In the genomic region with DNA sequence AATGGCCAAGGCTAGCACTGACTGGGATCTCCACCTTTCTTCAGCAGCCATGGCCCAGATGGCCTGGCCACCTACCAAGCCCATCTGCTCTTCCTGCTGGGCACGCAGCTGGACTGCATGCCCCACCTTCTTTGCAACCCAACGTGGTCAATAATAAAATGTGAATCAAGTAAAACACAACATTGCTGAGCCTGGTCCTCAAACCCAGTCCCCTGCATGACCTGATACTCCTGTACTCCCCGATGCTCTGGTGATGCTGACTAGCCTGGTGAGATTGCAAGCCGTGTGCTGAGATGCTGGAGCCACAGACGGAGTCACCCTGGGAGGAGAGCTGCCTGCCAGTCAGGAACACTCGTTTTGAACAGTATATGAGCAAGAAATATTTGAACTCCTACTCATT, we compare ENCODE assay signal across 29 cellular contexts.
"Had no signal": no experiment of that assay in that cellular context is flagged by ENCODE, and none has a peak within 500 bp of the region (broad histone marks: within the 10 kb centered on the region; RNA-seq: fewer than 3 reads in every experiment).

No MANE protein-coding gene starts in this region.

- H3K4me3 Mint-ChIP-seq: activated B cell treated with CpG ODN at 0.5 μM for 24 hours; activated CD4-positive, alpha-beta memory T cell treated with anti-CD3 and anti-CD28 coated beads for 36 hours; activated CD4-positive, alpha-beta T cell treated with anti-CD3 and anti-CD28 coated beads, Interleukin-2, amount 10 ng/mL, durations not matched to agents 7 days and 5 days; activated naive CD8-positive, alpha-beta T cell treated with anti-CD3 and anti-CD28 coated beads, Interleukin-2, amount 10 ng/mL, durations not matched to agents 7 days and 5 days; T-cell had no signal

- H3K27ac ChIP-seq: adrenal gland, KMS-11, SK-N-MC had no signal

- H3K9me3 ChIP-seq: adrenal gland had no signal

- H3K27ac Mint-ChIP-seq: activated B cell treated with CpG ODN at 0.5 μM for 24 hours; activated CD4-positive, alpha-beta memory T cell treated with anti-CD3 and anti-CD28 coated beads for 36 hours; activated CD4-positive, alpha-beta T cell treated with anti-CD3 and anti-CD28 coated beads, Interleukin-2, amount 10 ng/mL, durations not matched to agents 7 days and 5 days; activated naive CD8-positive, alpha-beta T cell treated with anti-CD3 and anti-CD28 coated beads, Interleukin-2, amount 10 ng/mL, durations not matched to agents 7 days and 5 days; T-cell had no signal

- FAIRE-seq: TTC549 had no signal

- H3K4me1 ChIP-seq: adrenal gland had no signal

- H3K27me3 Mint-ChIP-seq: activated B cell treated with CpG ODN at 0.5 μM for 24 hours; activated CD4-positive, alpha-beta memory T cell treated with anti-CD3 and anti-CD28 coated beads for 36 hours; activated CD4-positive, alpha-beta T cell treated with anti-CD3 and anti-CD28 coated beads, Interleukin-2, amount 10 ng/mL, durations not matched to agents 7 days and 5 days; activated naive CD8-positive, alpha-beta T cell treated with anti-CD3 and anti-CD28 coated beads, Interleukin-2, amount 10 ng/mL, durations not matched to agents 7 days and 5 days; T-cell had no signal

- H3K4me1 Mint-ChIP-seq: T-cell had no signal

- H3K9me3 Mint-ChIP-seq: activated naive CD8-positive, alpha-beta T cell treated with anti-CD3 and anti-CD28 coated beads, Interleukin-2, amount 10 ng/mL, durations not matched to agents 7 days and 5 days had no signal

- DNase-seq: activated B cell treated with CpG ODN at 0.5 μM for 24 hours; activated CD4-positive, alpha-beta memory T cell treated with anti-CD3 and anti-CD28 coated beads for 36 hours; activated CD4-positive, alpha-beta T cell treated with anti-CD3 and anti-CD28 coated beads for 1 hour; activated CD4-positive, alpha-beta T cell treated with anti-CD3 and anti-CD28 coated beads, Interleukin-2, amount 10 ng/mL, durations not matched to agents 7 days and 5 days; activated CD8-positive, alpha-beta memory T cell treated with anti-CD3 and anti-CD28 coated beads, Interleukin-2, amount 50 U/mL, for 48 hours; activated naive CD4-positive, alpha-beta T cell treated with anti-CD3 and anti-CD28 coated beads, Interleukin-2, amount 50 U/mL, for 16 hours; activated naive CD8-positive, alpha-beta T cell treated with anti-CD3 and anti-CD28 coated beads, Interleukin-2, amount 10 ng/mL, durations not matched to agents 7 days and 5 days; activated T-cell treated with anti-CD3 and anti-CD28 coated beads, Interleukin-2, amount 50 U/mL, for 1 hour; anterior cingulate cortex; MG63; NCI-H1105; NCI-H1436 treated with DMSO at 0.1 percent for 48 hours; NCI-H1930; NCI-H2171 treated with DMSO at 0.1 percent for 48 hours; NCI-H345; NCI-H510A; NCI-H526 treated with DMSO at 0.1 percent for 48 hours; NCI-H82; OCI-M1; RPMI8226; T-cell; T-helper 2 cell; T1000 had no signal

- H3K36me3 ChIP-seq: adrenal gland, MG63 had no signal

- ATAC-seq: Panc1, Right ventricle myocardium inferior, T-cell had no signal

- H3K4me3 ChIP-seq: adrenal gland, MG63, SK-N-MC had no signal

- H3K27me3 ChIP-seq: adrenal gland, MG63 had no signal
